31 cellular contexts compared by ENCODE assay signal in the genomic region with DNA sequence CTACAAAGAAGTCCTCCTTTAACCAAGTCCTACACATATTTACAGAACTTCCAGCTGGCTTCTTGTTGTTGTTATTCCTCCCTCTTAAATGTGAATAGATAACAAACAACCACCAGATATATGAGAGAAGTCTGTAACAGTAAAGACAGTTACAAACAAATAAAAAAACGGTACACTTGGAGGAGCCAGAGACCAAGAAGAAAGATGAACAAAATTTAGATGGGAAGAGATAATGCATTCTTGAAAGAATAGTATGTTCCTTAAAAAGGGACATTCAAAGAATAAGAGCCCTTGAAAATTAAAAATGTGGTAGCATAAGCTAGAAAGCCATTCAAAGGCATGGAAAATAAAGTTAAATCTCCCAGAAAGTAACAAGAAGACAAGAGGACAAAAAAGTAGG. TPM values are rescaled to one million over a fixed set of nuclear protein-coding genes. Genes with fewer than 3 reads are reported as not detected.
"Had no signal": no experiment of that assay in that cellular context is flagged by ENCODE, and none has a peak within 500 bp of the region (broad histone marks: within the 10 kb centered on the region; RNA-seq: fewer than 3 reads in every experiment).

No MANE protein-coding gene starts in this region.

- H3K27me3 ChIP-seq: adrenal gland, brain microvascular endothelial cell, colonic mucosa, heart left ventricle, left lung, spleen, testis had no signal

- H3K27ac ChIP-seq: adrenal gland, brain microvascular endothelial cell, colonic mucosa, heart left ventricle, left lung, lower lobe of right lung, spleen, testis, transverse colon had no signal

- ATAC-seq: heart left ventricle; left lung; lower lobe of right lung; natural killer cell treated with Interleukin-12 subunit alpha and Interleukin-12 subunit beta and Interleukin-15 and Interleukin-18, amount 100 ng/mL, for 72 hours; right cardiac atrium had no signal

- H3K36me3 Mint-ChIP-seq: activated naive CD8-positive, alpha-beta T cell; natural killer cell treated with Interleukin-12 subunit alpha and Interleukin-12 subunit beta and Interleukin-15 and Interleukin-18, amount 100 ng/mL, for 72 hours had no signal

- H3K4me1 ChIP-seq: adrenal gland, colonic mucosa, heart left ventricle, left lung, lower lobe of right lung, spleen, testis, transverse colon had no signal

- DNase-seq: activated CD4-positive, alpha-beta T cell treated with anti-CD3 and anti-CD28 coated beads for 4 hours; activated CD4-positive, alpha-beta T cell treated with anti-CD3 and anti-CD28 coated beads, Interleukin-2, amount 50 U/mL, for 4 hours; activated CD4-positive, CD25-positive, alpha-beta regulatory T cell; activated effector memory CD4-positive, alpha-beta T cell treated with Interleukin-2 at 50 U/mL for 16 hours; activated naive CD4-positive, alpha-beta T cell treated with Interleukin-2 at 50 U/mL for 16 hours; activated T-cell treated with anti-CD3 and anti-CD28 coated beads for 4 hours; adrenal gland; brain microvascular endothelial cell; colonic mucosa; effector memory CD4-positive, alpha-beta T cell; heart left ventricle; kidney glomerular epithelial cell; left lung; lower lobe of right lung; mesenchymal stem cell; posterior cingulate gyrus; right cardiac atrium; spleen; stimulated activated naive CD4-positive, alpha-beta T cell; T-helper 1 cell; testis; transverse colon had no signal

- H3K4me3 Mint-ChIP-seq: activated naive CD8-positive, alpha-beta T cell; natural killer cell treated with Interleukin-12 subunit alpha and Interleukin-12 subunit beta and Interleukin-15 and Interleukin-18, amount 100 ng/mL, for 72 hours; T-helper 2 cell treated with Interferon-gamma antibody and Interleukin-4, amounts not matched to agents 5 μg/mL and 100 μg/mL, for 36 hours had no signal

- H3K4me3 ChIP-seq: adrenal gland, colonic mucosa, heart left ventricle, left lung, lower lobe of right lung, spleen, testis, transverse colon had no signal

- FAIRE-seq: astrocyte had no signal

- H3K36me3 ChIP-seq: adrenal gland, brain microvascular endothelial cell, colonic mucosa, heart left ventricle, left lung, lower lobe of right lung, spleen, transverse colon had no signal

- H3K9me3 Mint-ChIP-seq: natural killer cell treated with Interleukin-12 subunit alpha and Interleukin-12 subunit beta and Interleukin-15 and Interleukin-18, amount 100 ng/mL, for 72 hours; T-helper 2 cell treated with Interferon-gamma antibody and Interleukin-4, amounts not matched to agents 5 μg/mL and 100 μg/mL, for 36 hours had no signal

- H3K27ac Mint-ChIP-seq: activated naive CD8-positive, alpha-beta T cell; natural killer cell treated with Interleukin-12 subunit alpha and Interleukin-12 subunit beta and Interleukin-15 and Interleukin-18, amount 100 ng/mL, for 72 hours; T-helper 2 cell treated with Interferon-gamma antibody and Interleukin-4, amounts not matched to agents 5 μg/mL and 100 μg/mL, for 36 hours had no signal

RNA-seq across cellular contexts. Expression of a gene that starts 25.9 kb away (rescaled TPM):
- total RNA-seq: adrenal gland; cardiac septum; colonic mucosa; fibroblast of lung; heart left ventricle; natural killer cell treated with Interleukin-12 subunit alpha and Interleukin-12 subunit beta and Interleukin-15 and Interleukin-18, amount 100 ng/mL, for 72 hours; omental fat pad; right cardiac atrium; transverse colon; urinary bladder had no signal
- polyA plus RNA-seq: adrenal gland, esophagus, fibroblast of lung, heart left ventricle, right cardiac atrium, urinary bladder had no signal
